14 cellular contexts compared by ENCODE assay signal in genomic region chr16:20875358-20875656, GRCh38. TPM values are rescaled to one million over a fixed set of nuclear protein-coding genes. Genes with fewer than 3 reads are reported as not detected.
DNase-seq lines count a peak whose midpoint lies in the region; ATAC-seq, FAIRE-seq and TF ChIP-seq lines count a peak whose summit lies in the region.
"Had no signal": no experiment of that assay in that cellular context is flagged by ENCODE, and none has a peak within 500 bp of the region (broad histone marks: within the 10 kb centered on the region; RNA-seq: fewer than 3 reads in every experiment).

No MANE protein-coding gene starts in this region.

- H3K36me3 ChIP-seq in keratinocyte (ENCODE audit: control insufficient read depth in 2 of 2, extremely low read depth in 1 of 2, insufficient read depth in 2 of 2, low read length in 2 of 2) (peaks cover 0 to 2% of the 10 kb centered on the region in 2 experiments), GM23338 (ENCODE audit: insufficient read depth) (no peaks in the 10 kb centered on the region)
- H3K36me3 ChIP-seq: tibial nerve had no signal

- H3K9me3 ChIP-seq in CD4-positive, alpha-beta T cell (ENCODE audit: control insufficient read depth, low read length): no peaks in the 10 kb centered on the region
- no peaks in the 10 kb centered on the region for H3K9me3 ChIP-seq in keratinocyte (ENCODE audit: control insufficient read depth, low read depth, low read length)
- H3K9me3 ChIP-seq: psoas muscle, tibial nerve had no signal

- H3K9me3 Mint-ChIP-seq in CD4-positive, alpha-beta T cell: no peaks in the 10 kb centered on the region
- peaks cover 5% of the 10 kb centered on the region for H3K9me3 Mint-ChIP-seq in T-helper 2 cell treated with Interferon-gamma antibody and Interleukin-4, amounts not matched to agents 5 μg/mL and 100 μg/mL, for 36 hours
- H3K9me3 Mint-ChIP-seq in GM23338 (no peaks in the 10 kb centered on the region), CD14-positive monocyte (no peaks in the 10 kb centered on the region)

- ATAC-seq in CD4-positive, alpha-beta T cell (ENCODE audit: poor library complexity): no peak
- no peak for ATAC-seq in HG03045 (IDR thresholded peaks at IDR 0.05; ENCODE audit: unreplicated experiment)
- no peak for ATAC-seq in GM23338

- H3K79me2 ChIP-seq in keratinocyte (ENCODE audit: control insufficient read depth, insufficient read depth, low read length): peaks cover 80% of the 10 kb centered on the region
- H3K79me2 ChIP-seq in GM23338 (replicated peaks; ENCODE audit: insufficient read depth): peaks cover 98% of the 10 kb centered on the region

- H3K4me3 ChIP-seq in keratinocyte (ENCODE audit: control insufficient read depth in 2 of 3, extremely low read depth in 1 of 3, insufficient read depth in 2 of 3, low read depth in 1 of 3, low read length in 3 of 3): no peak overlapping the region
- H3K4me3 ChIP-seq in GM23338: no peak overlapping the region
- H3K4me3 ChIP-seq: dorsolateral prefrontal cortex, psoas muscle, tibial nerve had no signal

- H3K4me1 ChIP-seq in keratinocyte (ENCODE audit: control insufficient read depth, extremely low read depth, insufficient read depth, low read length) (peaks cover 48% of the 10 kb centered on the region), GM23338 (ENCODE audit: insufficient read depth) (peaks cover 30% of the 10 kb centered on the region)

- H3K27me3 Mint-ChIP-seq in CD4-positive, alpha-beta T cell: no peaks in the 10 kb centered on the region
- H3K27me3 Mint-ChIP-seq in T-helper 2 cell treated with Interferon-gamma antibody and Interleukin-4, amounts not matched to agents 5 μg/mL and 100 μg/mL, for 36 hours (ENCODE audit: low read depth): no peaks in the 10 kb centered on the region
- H3K27me3 Mint-ChIP-seq in GM23338 (ENCODE audit: insufficient read depth, low read depth, poor library complexity): no peaks in the 10 kb centered on the region
- no peaks in the 10 kb centered on the region for H3K27me3 Mint-ChIP-seq in CD14-positive monocyte (ENCODE audit: low read depth in 3 of 3)

- no peaks in the 10 kb centered on the region for H3K9me2 ChIP-seq in GM23338 (ENCODE audit: insufficient read depth)

- CTCF ChIA-PET in CD4-positive, alpha-beta T cell (lab: Charles Lee): interaction anchor here (0.6 to 1.9 kb wide), 6 partner anchors 11 to 1010 kb away, joined by 3 to 12 read pairs (median 4); partner anchors contain the start of gene DCUN1D3

- no peak overlapping the region for H2AFZ ChIP-seq in keratinocyte (ENCODE audit: control insufficient read depth, low read length)
- no peak overlapping the region for H2AFZ ChIP-seq in GM23338

- no peaks in the 10 kb centered on the region for H3F3A ChIP-seq in GM23338 (replicated peaks; ENCODE audit: low read depth)

- H4K20me1 ChIP-seq in keratinocyte (ENCODE audit: control insufficient read depth, extremely low read depth, insufficient read depth, low read length): no peaks in the 10 kb centered on the region
- H4K20me1 ChIP-seq in GM23338 (replicated peaks; ENCODE audit: insufficient read depth): peaks cover 18% of the 10 kb centered on the region

- H3K27me3 ChIP-seq in CD4-positive, alpha-beta T cell (ENCODE audit: control insufficient read depth, insufficient read depth, low read length): no peaks in the 10 kb centered on the region
- H3K27me3 ChIP-seq in keratinocyte (ENCODE audit: control insufficient read depth, extremely low read depth, insufficient read depth, low read length): no peaks in the 10 kb centered on the region
- H3K27me3 ChIP-seq in GM23338 (ENCODE audit: insufficient read depth): no peaks in the 10 kb centered on the region
- H3K27me3 ChIP-seq: dorsolateral prefrontal cortex, tibial nerve had no signal

- no peak for DNase-seq in CD4-positive, alpha-beta T cell
- no peak for DNase-seq in GM18507 (ENCODE audit: extremely low spot score, insufficient read length, low read depth)
- no peak for DNase-seq in T-helper 2 cell treated with Interferon-gamma antibody and Interleukin-4, amounts not matched to agents 5 μg/mL and 100 μg/mL, for 36 hours (ENCODE audit: low spot score)
- DNase-seq in keratinocyte (ENCODE audit: low read depth, low spot score): no peak
- no peak for DNase-seq in retina
- no peak for DNase-seq in GM23338 (ENCODE audit: low spot score)
- DNase-seq in CD14-positive monocyte (ENCODE audit: low spot score): no peak
- DNase-seq: DMS79 treated with DMSO at 0.1 percent for 48 hours, dorsolateral prefrontal cortex, hypothalamus, NCI-H446, psoas muscle had no signal

- POLR2A ChIA-PET in CD4-positive, alpha-beta T cell (lab: Charles Lee): interaction anchor here (1.1 to 3.2 kb wide), 5 partner anchors 9 to 283 kb away, joined by 3 to 34 read pairs (median 7); partner anchors contain the start of genes DCUN1D3, ERI2, LDAF1 and LYRM1

- H3K4me2 ChIP-seq in keratinocyte (ENCODE audit: control insufficient read depth, extremely low read depth, insufficient read depth, low read depth, low read length) (no peak overlapping the region), GM23338 (no peak overlapping the region)

- dilution Hi-C loops in keratinocyte (cut with MboI; ENCODE audit: extremely low pct_ligation_motif_present, low sequenced_read_pairs): no loop called here

- peak; percentile 5 for FAIRE-seq in GM18507 (lab: Jason Lieb, UNC)
- FAIRE-seq in keratinocyte (lab: Jason Lieb, UNC): no peak

- H3K4me1 Mint-ChIP-seq in CD4-positive, alpha-beta T cell (ENCODE audit: low read depth): peaks cover 53% of the 10 kb centered on the region
- peaks cover 77% of the 10 kb centered on the region for H3K4me1 Mint-ChIP-seq in T-helper 2 cell treated with Interferon-gamma antibody and Interleukin-4, amounts not matched to agents 5 μg/mL and 100 μg/mL, for 36 hours (ENCODE audit: low read depth)
- H3K4me1 Mint-ChIP-seq in GM23338: peaks cover 47% of the 10 kb centered on the region
- peaks cover 40% of the 10 kb centered on the region for H3K4me1 Mint-ChIP-seq in CD14-positive monocyte

- no peak for TF ChIP-seq CTCF in CD4-positive, alpha-beta T cell (IDR thresholded peaks at IDR 0.05)
- no peak for TF ChIP-seq CTCF in keratinocyte (optimal IDR thresholded peaks at IDR 0.05 in 1 of 3, IDR thresholded peaks at IDR 0.05 in 1 of 3, conservative IDR thresholded peaks at IDR 0.05 in 1 of 3; ENCODE audit: extremely low read depth in 1 of 3, insufficient read depth in 2 of 3, low read length in 3 of 3)
- no peak for TF ChIP-seq CTCF in GM23338 (conservative IDR thresholded peaks at IDR 0.05; ENCODE audit: low read depth in 2 of 2)
- no peak for TF ChIP-seq CTCF in CD14-positive monocyte (IDR thresholded peaks at IDR 0.05)

- intact Hi-C loops in CD4-positive, alpha-beta T cell (cut with DNase I, micrococcal nuclease): loop anchor here (2.0 kb wide), 3 partner anchors 23 to 25 kb away; partner anchors contain the start of genes DCUN1D3 (in 1 of the 2) and LYRM1 (in 1 of the 2)
- intact Hi-C loops in CD14-positive monocyte (cut with micrococcal nuclease): no loop called here

- H3K4me3 Mint-ChIP-seq in CD4-positive, alpha-beta T cell: no peak overlapping the region
- peak overlapping the region; percentile 68 for H3K4me3 Mint-ChIP-seq in T-helper 2 cell treated with Interferon-gamma antibody and Interleukin-4, amounts not matched to agents 5 μg/mL and 100 μg/mL, for 36 hours
- no peak overlapping the region for H3K4me3 Mint-ChIP-seq in GM23338
- H3K4me3 Mint-ChIP-seq in CD14-positive monocyte: no peak overlapping the region

- H3K36me3 Mint-ChIP-seq in CD4-positive, alpha-beta T cell (ENCODE audit: low read depth): no peaks in the 10 kb centered on the region
- peaks cover 32% of the 10 kb centered on the region for H3K36me3 Mint-ChIP-seq in T-helper 2 cell treated with Interferon-gamma antibody and Interleukin-4, amounts not matched to agents 5 μg/mL and 100 μg/mL, for 36 hours (ENCODE audit: low read depth)
- H3K36me3 Mint-ChIP-seq in GM23338 (ENCODE audit: low read depth): no peaks in the 10 kb centered on the region
- peaks cover 11 to 17% of the 10 kb centered on the region in 2 donors for H3K36me3 Mint-ChIP-seq in CD14-positive monocyte

- H3K9ac ChIP-seq in keratinocyte (ENCODE audit: control insufficient read depth, extremely low read depth, insufficient read depth, low read length): no peak overlapping the region

- no peak overlapping the region for H3K27ac ChIP-seq in CD4-positive, alpha-beta T cell (ENCODE audit: low read depth, low read length)
- H3K27ac ChIP-seq in keratinocyte (ENCODE audit: control insufficient read depth, insufficient read depth, low read length) (peak overlapping the region; percentile 10), GM23338 (ENCODE audit: low read depth) (no peak overlapping the region)
- H3K27ac ChIP-seq: psoas muscle had no signal

- no peaks in the 10 kb centered on the region for H3K9me1 ChIP-seq in keratinocyte (ENCODE audit: control insufficient read depth, extremely low read depth, insufficient read depth, low read length)

- H3K27ac Mint-ChIP-seq in CD4-positive, alpha-beta T cell: peak overlapping the region; percentile 61
- H3K27ac Mint-ChIP-seq in T-helper 2 cell treated with Interferon-gamma antibody and Interleukin-4, amounts not matched to agents 5 μg/mL and 100 μg/mL, for 36 hours: peak overlapping the region; percentile 84
- H3K27ac Mint-ChIP-seq in GM23338 (no peak overlapping the region; the same call in 1 of the 2 replicates), CD14-positive monocyte (peak overlapping the region in 1 of 7 donors; percentile 35)

RNA-seq across cellular contexts. Expression of gene DCUN1D3, which starts 24.9 kb away (rescaled TPM):
- 1 to 10 TPM; 1.9 TPM for total RNA-seq in CD4-positive, alpha-beta T cell
- polyA plus RNA-seq in keratinocyte (8.0 to 10.0 TPM (median 9.4 TPM) in 3 replicates), GM23338 (2016; fragmentation: Nextera tagmentation; extraction: Ambion mirVana) (8.0 and 8.5 TPM in 2 replicates), CD14-positive monocyte (1 to 10 TPM; 1.0 to 1.3 TPM)
- polyA plus RNA-seq in keratinocyte (2011; ENCODE audit: low read depth): 14.8 TPM
- 7.1 and 9.8 TPM in 2 replicates for polyA plus RNA-seq in keratinocyte (2011; cell fraction: cytosol; rRNA removed)
- 12.2 and 15.4 TPM in 2 replicates for polyA plus RNA-seq in keratinocyte (2011; cell fraction: nucleus; rRNA removed)
- 11.5 and 28.0 TPM in 2 replicates for polyA plus RNA-seq in keratinocyte (2012; ENCODE audit: low replicate concordance)
- 18.5 to 29.4 TPM (median 27.1 TPM) in 3 replicates for polyA minus RNA-seq in keratinocyte
- polyA minus RNA-seq in keratinocyte (2011; cell fraction: cytosol; rRNA and poly(A)+ RNA removed): 14.8 TPM
- 13.1 and 21.9 TPM in 2 replicates for polyA minus RNA-seq in keratinocyte (2011; cell fraction: nucleus; rRNA and poly(A)+ RNA removed)
- 13.7 and 16.0 TPM in 2 replicates for total RNA-seq in GM23338 (2014; rRNA removed; shearing (Covaris generic))

RNA-seq across cellular contexts. Expression of gene LYRM1, which starts 25.3 kb away (rescaled TPM):
- total RNA-seq in CD4-positive, alpha-beta T cell: 10 to 100 TPM; 13.3 to 14.0 TPM
- polyA plus RNA-seq in keratinocyte (13.1 to 27.1 TPM (median 21.7 TPM) in 3 replicates), GM23338 (2016; fragmentation: Nextera tagmentation; extraction: Ambion mirVana) (24.8 and 24.9 TPM in 2 replicates), CD14-positive monocyte (10 to 100 TPM; 25.5 to 29.5 TPM)
- 13.0 TPM for polyA plus RNA-seq in keratinocyte (2011; ENCODE audit: low read depth)
- polyA plus RNA-seq in keratinocyte (2011; cell fraction: cytosol; rRNA removed): 19.7 and 28.4 TPM in 2 replicates
- polyA plus RNA-seq in keratinocyte (2011; cell fraction: nucleus; rRNA removed): 6.4 and 10.7 TPM in 2 replicates
- 22.6 and 25.4 TPM in 2 replicates for polyA plus RNA-seq in keratinocyte (2012; ENCODE audit: low replicate concordance)
- 2.3 to 12.0 TPM (median 5.1 TPM) in 3 replicates for polyA minus RNA-seq in keratinocyte
- 16.9 TPM for polyA minus RNA-seq in keratinocyte (2011; cell fraction: cytosol; rRNA and poly(A)+ RNA removed)
- 0.85 and 1.8 TPM in 2 replicates for polyA minus RNA-seq in keratinocyte (2011; cell fraction: nucleus; rRNA and poly(A)+ RNA removed)
- 18.7 and 19.4 TPM in 2 replicates for total RNA-seq in GM23338 (2014; rRNA removed; shearing (Covaris generic))

Comparison
In these comparisons a context has a peak if more than half of its experiments do, and no peak if none do; other contexts are left out.
1. intact Hi-C loops: an anchor here in CD4-positive, alpha-beta T cell (2.0 kb wide); none called in CD14-positive monocyte.